In the genomic region with DNA sequence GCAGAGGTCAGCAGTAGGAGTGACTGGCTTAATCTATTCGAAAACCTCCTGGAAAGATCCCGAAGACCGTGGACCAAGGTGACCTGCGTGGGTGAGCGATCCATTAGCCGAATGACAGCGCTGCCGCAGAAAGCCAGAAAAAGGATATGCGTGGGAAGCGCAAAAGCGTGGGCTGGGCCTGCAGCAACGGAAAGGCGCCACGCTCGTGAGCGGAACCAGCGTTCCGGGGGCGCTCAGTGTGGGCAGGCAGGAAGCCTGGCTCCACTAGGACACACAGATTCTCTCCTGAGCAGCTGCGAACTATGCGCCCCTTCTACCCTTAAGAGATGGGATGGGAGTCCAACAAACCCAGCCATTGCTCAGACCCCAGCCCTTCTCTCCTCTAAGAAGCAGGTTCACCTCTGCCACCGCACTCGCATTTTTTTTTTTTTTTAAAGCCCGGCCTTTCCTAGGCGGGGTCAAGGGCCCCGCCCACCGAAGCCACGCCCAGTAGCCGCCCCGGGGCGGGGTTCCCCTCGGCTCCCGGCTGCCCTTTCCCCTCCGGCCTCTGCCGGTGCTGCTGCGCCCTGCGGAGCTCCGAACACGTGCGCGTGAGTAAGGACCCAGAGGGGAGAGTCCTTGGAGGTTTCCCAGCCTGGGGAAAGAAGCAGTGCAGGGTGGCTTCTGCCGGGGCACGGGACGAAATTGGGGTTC, we compare ENCODE assay signal across 8 cellular contexts. TPM values are rescaled to one million over a fixed set of nuclear protein-coding genes. Genes with fewer than 3 reads are reported as not detected.
A peak's percentile ranks its signal among the peaks of the same experiment; 100 is the strongest.
DNase-seq lines count a peak whose midpoint lies in the region; ATAC-seq lines count a peak whose summit lies in the region.

No MANE protein-coding gene starts in this region.

- ATAC-seq in GM18867 (IDR thresholded peaks at IDR 0.05; ENCODE audit: unreplicated experiment): peak; percentile 87
- ATAC-seq in HG03095 (IDR thresholded peaks at IDR 0.05; ENCODE audit: unreplicated experiment): peak; percentile 85
- ATAC-seq in left lobe of liver: peak; percentile 95

- DNase-seq in AG20443 (ENCODE audit: low spot score) (peak; percentile 99), NCI-H345 treated with DMSO at 0.1 percent for 48 hours (lab: John Stamatoyannopoulos, UW; ENCODE audit: unreplicated experiment) (peak; percentile 44), left lobe of liver (ENCODE audit: low spot score) (peak; percentile 92)
- DNase-seq in activated CD4-positive, alpha-beta T cell treated with anti-CD3 and anti-CD28 coated beads for 24 hours (ENCODE audit: low read depth in 2 of 2): peak; percentile 84 to 86
- DNase-seq in stimulated activated CD4-positive, alpha-beta T cell treated with anti-CD3 and anti-CD28 coated beads, Interleukin-2, amount 100 ng/mL, for 24 hours: peak; percentile 91

- H3K27ac ChIP-seq in cingulate gyrus (ENCODE audit: low read depth, low read length): peak overlapping the region; percentile 88

RNA-seq across cellular contexts. Expression of gene MATR3, which starts 19.8 kb away (rescaled TPM):
- 39.2 TPM for total RNA-seq in left lobe of liver

Comparison
In these comparisons a context has a peak if more than half of its experiments do, and no peak if none do; other contexts are left out.
1. Peak in every context shown above with its lines: DNase-seq, ATAC-seq and H3K27ac ChIP-seq.
2. DNase-seq: peak in every context shown above with its lines; median percentile 99 in AG20443; 92 in left lobe of liver; 91 in stimulated activated CD4-positive, alpha-beta T cell treated with anti-CD3 and anti-CD28 coated beads, Interleukin-2, amount 100 ng/mL, for 24 hours; 85 in activated CD4-positive, alpha-beta T cell treated with anti-CD3 and anti-CD28 coated beads for 24 hours; 44 in NCI-H345 treated with DMSO at 0.1 percent for 48 hours.